ENCODE assay signal across 9 cellular contexts in genomic region chr5:96721351-96721970, GRCh38. TPM values are rescaled to one million over a fixed set of nuclear protein-coding genes. Genes with fewer than 3 reads are reported as not detected.
A peak's percentile ranks its signal among the peaks of the same experiment; 100 is the strongest.
DNase-seq lines count a peak whose midpoint lies in the region; ATAC-seq and TF ChIP-seq lines count a peak whose summit lies in the region.
"Had no signal": no experiment of that assay in that cellular context is flagged by ENCODE, and none has a peak within 500 bp of the region (broad histone marks: within the 10 kb centered on the region; RNA-seq: fewer than 3 reads in every experiment).

No MANE protein-coding gene starts in this region.

- peaks cover 17% of the 10 kb centered on the region for H3K36me3 Mint-ChIP-seq in CD4-positive, CD25-positive, alpha-beta regulatory T cell

- H3K4me3 ChIP-seq in CD4-positive, CD25-positive, alpha-beta regulatory T cell (ENCODE audit: low read depth, low read length) = no peak overlapping the region
- H3K4me3 ChIP-seq in esophagus squamous epithelium = no peak overlapping the region

- no peaks in the 10 kb centered on the region for H3K27me3 Mint-ChIP-seq in CD4-positive, CD25-positive, alpha-beta regulatory T cell

- no peak for TF ChIP-seq CTCF in esophagus squamous epithelium (IDR thresholded peaks at IDR 0.05)

- no peaks in the 10 kb centered on the region for H3K9me3 Mint-ChIP-seq in CD4-positive, CD25-positive, alpha-beta regulatory T cell

- peaks cover 38 to 65% (median 53%) of the 10 kb centered on the region in 4 donors for H3K4me1 Mint-ChIP-seq in CD4-positive, CD25-positive, alpha-beta regulatory T cell

- H3K27me3 ChIP-seq in CD4-positive, CD25-positive, alpha-beta regulatory T cell (ENCODE audit: control insufficient read depth, insufficient read depth, low read length) = no peaks in the 10 kb centered on the region
- H3K27me3 ChIP-seq in esophagus squamous epithelium = no peaks in the 10 kb centered on the region

- no peak overlapping the region for H3K27ac ChIP-seq in CD4-positive, CD25-positive, alpha-beta regulatory T cell (ENCODE audit: insufficient read depth, low read length, poor library complexity, severe bottlenecking)
- peak overlapping the region in 3 of 4 donors; percentile 41 to 87 (median 86) for H3K27ac ChIP-seq in esophagus squamous epithelium

- DNase-seq in CD4-positive, CD25-positive, alpha-beta regulatory T cell = no peak
- DNase-seq in NCI-H524 (lab: John Stamatoyannopoulos, UW) (peak; percentile 90 to 96), esophagus squamous epithelium (lab: John Stamatoyannopoulos, UW) (no peak), myocyte (ENCODE audit: low read depth) (peak; percentile 78), SIG-M5 treated with dmso at 0.1 percent for 504 hours (lab: John Stamatoyannopoulos, UW; ENCODE audit: unreplicated experiment) (no peak), COR-L47 (lab: John Stamatoyannopoulos, UW) (no peak)
- DNase-seq in stimulated activated CD4-positive, alpha-beta T cell treated with anti-CD3 and anti-CD28 coated beads, Interleukin-4, amount 100 ng/mL, for 4 hours = no peak
- no peak for DNase-seq in stimulated activated naive CD4-positive, alpha-beta T cell (lab: John Stamatoyannopoulos, UW)
- DNase-seq: activated naive CD4-positive, alpha-beta T cell had no signal

- H3K4me3 Mint-ChIP-seq in CD4-positive, CD25-positive, alpha-beta regulatory T cell = peak overlapping the region in 1 of 4 donors; percentile 5

- no peaks in the 10 kb centered on the region for H3K9me3 ChIP-seq in CD4-positive, CD25-positive, alpha-beta regulatory T cell (ENCODE audit: control insufficient read depth in 2 of 2, low read length in 2 of 2)
- no peaks in the 10 kb centered on the region for H3K9me3 ChIP-seq in esophagus squamous epithelium

- ATAC-seq in CD4-positive, CD25-positive, alpha-beta regulatory T cell (ENCODE audit: low read depth in 2 of 2) = no peak

- intact Hi-C loops in esophagus squamous epithelium (cut with DNase I) = no loop called here

- peaks cover 15% of the 10 kb centered on the region for H3K4me1 ChIP-seq in CD4-positive, CD25-positive, alpha-beta regulatory T cell (ENCODE audit: control insufficient read depth, insufficient read depth, low read length, poor library complexity, severe bottlenecking)
- H3K4me1 ChIP-seq in esophagus squamous epithelium = peaks cover 7 to 73% (median 36%) of the 10 kb centered on the region in 3 donors

- peaks cover 19% of the 10 kb centered on the region for H3K36me3 ChIP-seq in CD4-positive, CD25-positive, alpha-beta regulatory T cell (ENCODE audit: control insufficient read depth, insufficient read depth, low read length)
- H3K36me3 ChIP-seq in esophagus squamous epithelium = peaks cover 0 to 42% (median 9%) of the 10 kb centered on the region in 3 donors

- H3K27ac Mint-ChIP-seq in CD4-positive, CD25-positive, alpha-beta regulatory T cell = peak overlapping the region in 2 of 3 donors; percentile 12 to 64

- no peak for TF ChIP-seq POLR2A in esophagus squamous epithelium (IDR thresholded peaks at IDR 0.05)

RNA-seq across cellular contexts. Expression of gene CAST, which starts 59.3 kb away (rescaled TPM):
- 374 TPM for total RNA-seq in CD4-positive, CD25-positive, alpha-beta regulatory T cell
- 10 to 100 TPM; 37.8 to 53.1 (median 47.2) TPM for polyA plus RNA-seq in CD4-positive, CD25-positive, alpha-beta regulatory T cell
- total RNA-seq in esophagus squamous epithelium (100 to 1,000 TPM; 324 to 489 (median 375) TPM), myocyte (146 and 183 TPM in 2 replicates)
- polyA plus RNA-seq in myocyte (2012) = 93.1 TPM

Comparison
In these comparisons a context has a peak if more than half of its experiments do, and no peak if none do; other contexts are left out.
1. DNase-seq: peak in NCI-H524 (2 of 2) and myocyte (single experiment); none in CD4-positive, CD25-positive, alpha-beta regulatory T cell (0 of 3), esophagus squamous epithelium (single experiment), stimulated activated CD4-positive, alpha-beta T cell treated with anti-CD3 and anti-CD28 coated beads, Interleukin-4, amount 100 ng/mL, for 4 hours (0 of 2), stimulated activated naive CD4-positive, alpha-beta T cell (0 of 6), SIG-M5 treated with dmso at 0.1 percent for 504 hours (single experiment) and COR-L47 (single experiment).